In genomic region chr18:42296723-42297122, GRCh38 we compare ENCODE assay signal across 27 cellular contexts.
DNase-seq lines count a peak whose midpoint lies in the region; ATAC-seq, FAIRE-seq and TF ChIP-seq lines count a peak whose summit lies in the region.
"Had no signal": no experiment of that assay in that cellular context is flagged by ENCODE, and none has a peak within 500 bp of the region (broad histone marks: within the 10 kb centered on the region; RNA-seq: fewer than 3 reads in every experiment).

No MANE protein-coding gene starts in this region.

- H3K27me3 ChIP-seq in HepG2 (ENCODE audit: control insufficient read depth in 1 of 2, insufficient read depth in 2 of 2, low read length in 2 of 2): no peaks in the 10 kb centered on the region
- H3K27me3 ChIP-seq in right lobe of liver: no peaks in the 10 kb centered on the region
- no peaks in the 10 kb centered on the region for H3K27me3 ChIP-seq in GM12878 (replicated peaks in 1 of 2; ENCODE audit: control insufficient read depth in 2 of 2, insufficient read depth in 2 of 2, low read length in 1 of 2)
- H3K27me3 ChIP-seq: hepatocyte had no signal

- no peak for FAIRE-seq in HepG2 (lab: Jason Lieb, UNC)
- FAIRE-seq in GM12878 (lab: Jason Lieb, UNC): no peak
- FAIRE-seq: frontal cortex, GM12892, urothelium cell line had no signal

- TF ChIP-seq RAD21 in HepG2 (CRISPR knock-in tag; IDR thresholded peaks at IDR 0.05) (no peak), GM12878 (IDR thresholded peaks at IDR 0.05; ENCODE audit: insufficient read depth, low read depth, low read length) (no peak)

- H3K36me3 ChIP-seq in HepG2 (replicated peaks in 1 of 2; ENCODE audit: control insufficient read depth in 1 of 2, insufficient read depth in 2 of 2, low read length in 2 of 2): no peaks in the 10 kb centered on the region
- H3K36me3 ChIP-seq in right lobe of liver: no peaks in the 10 kb centered on the region
- no peaks in the 10 kb centered on the region for H3K36me3 ChIP-seq in GM12878 (ENCODE audit: control insufficient read depth in 2 of 2, insufficient read depth in 2 of 2, low read length in 1 of 2)
- H3K36me3 ChIP-seq: thoracic aorta had no signal

- H3K27ac ChIP-seq in HepG2 (ENCODE audit: extremely low read length, insufficient read depth, low read length): no peak overlapping the region
- no peak overlapping the region for H3K27ac ChIP-seq in right lobe of liver
- no peak overlapping the region for H3K27ac ChIP-seq in GM12878 (ENCODE audit: control insufficient read depth, insufficient read depth)
- H3K27ac ChIP-seq: hepatocyte, thoracic aorta had no signal

- CTCF ChIA-PET in HepG2 (lab: Yijun Ruan, JAX; ENCODE audit: low intra/inter-chr PET ratio, low total read pairs) (no interaction called here), GM12878 (lab: Yijun Ruan, JAX) (interaction anchor here (0.6 to 9.5 kb wide), 19 partner anchors 7 to 975 kb away, joined by 3 to 107 read pairs (median 4); no protein-coding TSS in a partner anchor)

- no peak overlapping the region for H3K4me3 ChIP-seq in HepG2 (replicated peaks in 1 of 3; ENCODE audit: insufficient read depth in 1 of 3, low read depth in 2 of 3, low read length in 3 of 3)
- no peak overlapping the region for H3K4me3 ChIP-seq in right lobe of liver
- H3K4me3 ChIP-seq in GM12878: no peak overlapping the region
- H3K4me3 ChIP-seq: hepatocyte, thoracic aorta had no signal

- H3K9ac ChIP-seq in HepG2 (ENCODE audit: insufficient read depth, low read depth, low read length): no peak overlapping the region
- no peak overlapping the region for H3K9ac ChIP-seq in GM12878 (ENCODE audit: control insufficient read depth, insufficient read depth, low read length)

- TF ChIP-seq POLR2A in HepG2 (IDR thresholded peaks at IDR 0.05; ENCODE audit: insufficient read depth in 1 of 2, low read depth in 2 of 2, low read length in 2 of 2) (no peak), right lobe of liver (IDR thresholded peaks at IDR 0.05) (no peak), GM12878 (IDR thresholded peaks at IDR 0.05; ENCODE audit: low read depth, low read length) (no peak)

- no peak for ATAC-seq in HepG2
- no peak for ATAC-seq in right lobe of liver
- ATAC-seq in GM12878: no peak
- no peak for ATAC-seq in HG02852 (IDR thresholded peaks at IDR 0.05; ENCODE audit: unreplicated experiment)
- ATAC-seq: activated CD8-positive, alpha-beta T cell treated with anti-CD3 and anti-CD28 coated beads for 36 hours; activated T-helper 17 cell treated with anti-CD3 and anti-CD28 coated beads, Interleukin-2, amount 50 U/mL, for 72 hours; left lobe of liver; natural killer cell had no signal

- no TSS peak for BruUV-seq in HepG2 (replicated peaks; lab: Mats Ljungman, UMichigan)
- no TSS peak for BruUV-seq in GM12878 (replicated peaks; lab: Mats Ljungman, UMichigan)

- DNase-seq in HepG2 (ENCODE audit: low spot score): no peak
- no peak for DNase-seq in right lobe of liver
- no peak for DNase-seq in GM12878 (ENCODE audit: low read depth, low spot score)
- peak; percentile 16 for DNase-seq in kidney glomerular epithelial cell (lab: John Stamatoyannopoulos, UW)
- DNase-seq in globus pallidus (ENCODE audit: low spot score): no peak
- DNase-seq in HK-2 (ENCODE audit: unreplicated experiment): no peak
- no peak for DNase-seq in middle frontal gyrus (ENCODE audit: extremely low spot score, low spot score)
- DNase-seq: AML-193; CD4-positive, alpha-beta memory T cell; DMS 273 treated with DMSO at 0.1 percent for 48 hours; EL; GOT3; natural killer cell; NCI-H1105 treated with DMSO at 0.1 percent for 48 hours; NCI-H2081; NCI-H226; stimulated activated naive CD4-positive, alpha-beta T cell treated with Interleukin-2 at 50 U/mL for 16 hours; T-helper 2 cell had no signal

- in situ Hi-C loops in HepG2 (cut with HindIII; ENCODE audit: extremely low pct_ligation_motif_present, low pct_unique_long_range_greater_than_20kb): loop anchor here (25.0 kb wide), 2 partner anchors 966 to 1291 kb away; no protein-coding TSS in a partner anchor
- in situ Hi-C loops in GM12878 (cut with MboI): loop anchor here (5.0 to 10.0 kb wide), 2 partner anchors 976 to 1288 kb away; no protein-coding TSS in a partner anchor

- RAD21 ChIA-PET in GM12878 (lab: Charles Lee; ENCODE audit: unreplicated experiment): interaction anchor here (0.7 to 9.1 kb wide), 6 partner anchors 15 to 975 kb away, joined by 3 to 82 read pairs (median 4); no protein-coding TSS in a partner anchor

- H4K20me1 ChIP-seq in HepG2 (ENCODE audit: insufficient read depth, low read length): no peaks in the 10 kb centered on the region
- H4K20me1 ChIP-seq in GM12878 (ENCODE audit: control insufficient read depth, insufficient read depth): no peaks in the 10 kb centered on the region

- H3K79me2 ChIP-seq in HepG2 (ENCODE audit: insufficient read depth, low read length) (no peaks in the 10 kb centered on the region), GM12878 (ENCODE audit: control insufficient read depth, insufficient read depth, low read length) (no peaks in the 10 kb centered on the region)
- H3K79me2 ChIP-seq: hepatocyte had no signal

- SMC1A ChIA-PET in GM12878 (lab: Charles Lee; ENCODE audit: uncharacterized antibody, unreplicated experiment): interaction anchor here (1.0 to 10.1 kb wide), 11 partner anchors 9 to 975 kb away, joined by 3 to 114 read pairs (median 5); no protein-coding TSS in a partner anchor

- no peak overlapping the region for H2AFZ ChIP-seq in HepG2 (ENCODE audit: low read length)
- H2AFZ ChIP-seq in GM12878 (ENCODE audit: control insufficient read depth, low read depth, low read length): no peak overlapping the region
- H2AFZ ChIP-seq: hepatocyte had no signal

- TF ChIP-seq CTCF in HepG2 (CRISPR knock-in tag; IDR thresholded peaks at IDR 0.05): no peak
- no peak for TF ChIP-seq CTCF in right lobe of liver (IDR thresholded peaks at IDR 0.05)
- no peak for TF ChIP-seq CTCF in GM12878 (IDR thresholded peaks at IDR 0.05 in 2 of 3, conservative IDR thresholded peaks at IDR 0.05 in 1 of 3; ENCODE audit: control insufficient read depth in 2 of 3, extremely low read depth in 1 of 3, insufficient read depth in 1 of 3, low read depth in 3 of 3, low read length in 3 of 3)

- POLR2A ChIA-PET in HepG2 (lab: Yijun Ruan, JAX) (interaction anchor here (0.6 to 1.4 kb wide), 2 partner anchors 182 to 976 kb away, joined by 3 to 4 read pairs; no protein-coding TSS in a partner anchor), GM12878 (lab: Charles Lee) (interaction anchor here (0.6 to 1.0 kb wide), 3 partner anchors 121 to 528 kb away, joined by 3 to 11 read pairs (median 10); no protein-coding TSS in a partner anchor)

- TF ChIP-seq EP300 in HepG2 (IDR thresholded peaks at IDR 0.05; ENCODE audit: low read depth in 2 of 2, low read length in 2 of 2) (no peak), HepG2 (CRISPR knock-in tag; IDR thresholded peaks at IDR 0.05; ENCODE audit: borderline replicate concordance) (no peak), GM12878 (IDR thresholded peaks at IDR 0.05; ENCODE audit: borderline replicate concordance in 1 of 2, control insufficient read depth in 1 of 2, low read depth in 2 of 2, low read length in 2 of 2) (no peak)

- H3K9me3 ChIP-seq in HepG2 (ENCODE audit: low read length) (no peaks in the 10 kb centered on the region), right lobe of liver (no peaks in the 10 kb centered on the region), GM12878 (replicated peaks; ENCODE audit: control insufficient read depth, insufficient read depth, low read length) (no peaks in the 10 kb centered on the region)
- H3K9me3 ChIP-seq: thoracic aorta had no signal

- no peak overlapping the region for H3K4me2 ChIP-seq in HepG2 (ENCODE audit: low read depth, low read length)
- no peak overlapping the region for H3K4me2 ChIP-seq in GM12878 (ENCODE audit: control insufficient read depth, insufficient read depth)
- H3K4me2 ChIP-seq: hepatocyte had no signal

- H3K4me1 ChIP-seq in HepG2 (ENCODE audit: insufficient read depth, low read length) (peaks cover 15% of the 10 kb centered on the region), right lobe of liver (no peaks in the 10 kb centered on the region), GM12878 (ENCODE audit: control insufficient read depth, insufficient read depth, low read length) (no peaks in the 10 kb centered on the region)

- intact Hi-C loops in HepG2 (cut with micrococcal nuclease; ENCODE audit: unreplicated experiment) (loop anchor here (1.0 to 10.0 kb wide), 5 partner anchors 184 to 1268 kb away; no protein-coding TSS in a partner anchor), right lobe of liver (cut with DNase I) (no loop called here), GM12878 (cut with micrococcal nuclease; ENCODE audit: unreplicated experiment) (no loop called here)

TF ChIP-seq in HepG2, 621 proteins besides CTCF, POLR2A, EP300 and RAD21 (continues in another document):
- TF ChIP-seq THAP11 (CRISPR knock-in tag; IDR thresholded peaks at IDR 0.05): no peak
- no peak for TF ChIP-seq MAZ (IDR thresholded peaks at IDR 0.05; ENCODE audit: borderline replicate concordance, low read depth, low read length)
- no peak for TF ChIP-seq MAZ (CRISPR knock-in tag; IDR thresholded peaks at IDR 0.05; ENCODE audit: low read depth)
- no peak for TF ChIP-seq ZNF567 (CRISPR knock-in tag; IDR thresholded peaks at IDR 0.05; ENCODE audit: borderline replicate concordance)
- peak; percentile 65; the same call in 1 of the 2 replicates for TF ChIP-seq MIER2 (CRISPR knock-in tag; IDR thresholded peaks at IDR 0.05)

TF ChIP-seq in GM12878, 131 proteins besides CTCF, POLR2A, EP300 and RAD21 (continues in another document):
- no peak for TF ChIP-seq DPF2 (IDR thresholded peaks at IDR 0.05)
